In the genomic region with DNA sequence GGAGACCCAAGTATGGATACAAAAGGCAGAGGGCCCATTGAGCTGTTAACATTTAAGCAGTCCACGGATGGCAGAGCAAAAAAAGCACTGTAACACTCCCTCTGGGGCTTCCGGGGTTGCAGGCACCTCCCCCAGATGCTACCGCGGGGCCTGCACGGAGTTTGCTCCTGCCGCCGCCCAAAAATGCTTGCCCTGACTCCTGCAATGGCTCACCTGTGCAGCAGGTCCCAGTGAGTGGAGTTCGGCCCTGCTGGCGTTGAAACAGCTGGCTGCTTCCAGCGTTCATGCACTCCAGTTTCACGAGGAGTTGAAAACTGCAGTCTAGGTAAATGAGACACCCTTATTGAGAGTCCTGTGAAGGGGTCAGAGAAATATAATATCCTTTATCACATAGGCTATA, we compare ENCODE assay signal across 23 cellular contexts.
"Had no signal": no experiment of that assay in that cellular context is flagged by ENCODE, and none has a peak within 500 bp of the region (broad histone marks: within the 10 kb centered on the region; RNA-seq: fewer than 3 reads in every experiment).

No MANE protein-coding gene starts in this region.

- H3K9me3 Mint-ChIP-seq: endodermal cell had no signal

- H3K27ac ChIP-seq: colonic mucosa, esophagus muscularis mucosa, foreskin keratinocyte, gastroesophageal sphincter, heart left ventricle, hepatocyte, left lung, lower lobe of right lung had no signal

- H3K36me3 Mint-ChIP-seq: immature natural killer cell; mesothelial cell of epicardium; naive B cell; naive thymus-derived CD8-positive, alpha-beta T cell had no signal

- H2AFZ ChIP-seq: hepatocyte had no signal

- DNase-seq: colonic mucosa; cortex of kidney; effector CD8-positive, alpha-beta T cell; effector memory CD8-positive, alpha-beta T cell; endodermal cell; foreskin keratinocyte; heart left ventricle; hypothalamus; immature natural killer cell; islet precursor cell; left cardiac atrium; left ventricle myocardium superior; lower lobe of right lung; mesenchymal stem cell; mucosa of descending colon; naive B cell; naive thymus-derived CD8-positive, alpha-beta T cell had no signal

- H3K79me2 ChIP-seq: hepatocyte had no signal

- H3K27me3 Mint-ChIP-seq: dendritic cell treated with granulocyte-macrophage colony-stimulating factor and Interleukin-4, amounts not matched to agents 40 ng/mL and 50 ng/mL, for 4 days; effector memory CD8-positive, alpha-beta T cell; naive B cell; naive thymus-derived CD8-positive, alpha-beta T cell had no signal

- H3K4me3 Mint-ChIP-seq: dendritic cell treated with granulocyte-macrophage colony-stimulating factor and Interleukin-4, amounts not matched to agents 40 ng/mL and 50 ng/mL, for 4 days; effector memory CD8-positive, alpha-beta T cell; endodermal cell; immature natural killer cell; mesothelial cell of epicardium; naive B cell; naive thymus-derived CD8-positive, alpha-beta T cell had no signal

- H3K36me3 ChIP-seq: colonic mucosa, esophagus muscularis mucosa, gastroesophageal sphincter, heart left ventricle, left lung, lower lobe of right lung had no signal

- H3K4me1 Mint-ChIP-seq: immature natural killer cell; mesothelial cell of epicardium; naive B cell; naive thymus-derived CD8-positive, alpha-beta T cell had no signal

- H3K9me3 ChIP-seq: colonic mucosa, esophagus muscularis mucosa, gastroesophageal sphincter, lower lobe of right lung, mucosa of descending colon had no signal

- H3K27me3 ChIP-seq: colonic mucosa, esophagus muscularis mucosa, foreskin keratinocyte, gastroesophageal sphincter, heart left ventricle, hepatocyte, left lung had no signal

- H3K4me2 ChIP-seq: hepatocyte had no signal

- H3K4me1 ChIP-seq: colonic mucosa, esophagus muscularis mucosa, foreskin keratinocyte, gastroesophageal sphincter, heart left ventricle, left lung, lower lobe of right lung had no signal

- ATAC-seq: effector memory CD8-positive, alpha-beta T cell; foreskin keratinocyte; gastroesophageal sphincter; heart left ventricle; left cardiac atrium; left lung; left ventricle myocardium superior; lower lobe of right lung; mucosa of descending colon; naive thymus-derived CD8-positive, alpha-beta T cell had no signal

- H3K4me3 ChIP-seq: colonic mucosa, esophagus muscularis mucosa, gastroesophageal sphincter, heart left ventricle, hepatocyte, left lung, lower lobe of right lung, mucosa of descending colon had no signal

- H3K27ac Mint-ChIP-seq: dendritic cell treated with granulocyte-macrophage colony-stimulating factor and Interleukin-4, amounts not matched to agents 40 ng/mL and 50 ng/mL, for 4 days; effector memory CD8-positive, alpha-beta T cell; endodermal cell; immature natural killer cell; mesothelial cell of epicardium; naive B cell; naive thymus-derived CD8-positive, alpha-beta T cell had no signal
